ENCODE assay signal across 8 cellular contexts in the genomic region with DNA sequence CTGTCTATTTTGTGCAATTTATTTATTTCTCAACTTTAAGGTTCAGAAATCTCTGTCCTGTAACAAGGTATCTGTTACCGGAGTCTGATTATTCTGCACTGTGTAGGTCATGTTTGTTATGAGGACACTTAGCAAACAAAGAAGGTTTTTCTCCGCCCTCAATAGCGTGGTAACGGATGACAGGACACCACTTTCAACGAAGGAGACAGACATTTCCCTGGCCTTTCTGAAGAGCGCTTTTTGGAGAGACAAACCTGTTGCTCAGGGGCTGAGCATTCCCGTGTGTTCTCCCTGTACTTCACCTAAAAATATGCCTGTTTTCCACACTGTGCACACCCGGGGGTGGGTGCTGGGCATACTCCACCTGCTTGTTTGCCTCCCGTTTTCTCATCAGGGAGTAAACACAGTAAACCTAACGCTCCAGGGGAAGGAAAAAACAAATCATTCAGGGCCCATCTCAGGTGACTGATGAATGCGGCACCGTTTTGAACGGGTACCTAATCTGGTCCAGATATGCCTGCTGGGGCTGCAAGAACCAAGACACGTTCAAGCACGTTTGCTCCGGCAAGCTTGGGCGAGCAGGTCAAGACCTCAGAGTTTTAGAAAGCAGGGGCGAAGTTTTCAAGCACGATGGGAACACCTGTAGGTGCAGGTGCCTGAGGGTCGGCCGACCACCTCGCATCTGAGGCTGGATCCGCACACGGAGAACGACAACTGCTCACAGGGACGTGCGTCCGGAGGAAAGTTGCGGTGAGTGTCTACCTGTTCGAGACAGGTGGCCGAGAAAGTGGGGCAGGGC. TPM values are rescaled to one million over a fixed set of nuclear protein-coding genes. Genes with fewer than 3 reads are reported as not detected.
DNase-seq lines count a peak whose midpoint lies in the region; ATAC-seq and TF ChIP-seq lines count a peak whose summit lies in the region.

No MANE protein-coding gene starts in this region.

- no peak overlapping the region for H3K27ac ChIP-seq in cardiac muscle cell

- no peak overlapping the region for H3K4me3 Mint-ChIP-seq in Caco-2 (ENCODE audit: unreplicated experiment)
- H3K4me3 Mint-ChIP-seq in activated CD4-positive, alpha-beta T cell treated with anti-CD3 and anti-CD28 coated beads, Interleukin-2, amount 10 ng/mL, durations not matched to agents 7 days and 5 days = no peak overlapping the region

- H3K4me1 Mint-ChIP-seq in Caco-2 (ENCODE audit: low read depth, unreplicated experiment) = no peaks in the 10 kb centered on the region
- H3K4me1 Mint-ChIP-seq in activated CD4-positive, alpha-beta T cell treated with anti-CD3 and anti-CD28 coated beads, Interleukin-2, amount 10 ng/mL, durations not matched to agents 7 days and 5 days = peaks cover 46% of the 10 kb centered on the region

- H3K4me3 ChIP-seq in Caco-2 (ENCODE audit: low read depth, low read length) = peak overlapping the region; percentile 84
- H3K4me3 ChIP-seq in cardiac muscle cell = peak overlapping the region; percentile 93

- H3K27me3 ChIP-seq in Caco-2 (replicated peaks; ENCODE audit: control insufficient read depth, insufficient read depth, low read length) (no peaks in the 10 kb centered on the region), cardiac muscle cell (peaks cover 45% of the 10 kb centered on the region)

- CTCF ChIA-PET in Caco-2 (lab: Charles Lee) = interaction anchor here (0.7 kb wide), 1 partner anchor 30 kb away, joined by 3 read pairs; no protein-coding TSS in a partner anchor
- CTCF ChIA-PET in activated CD4-positive, alpha-beta T cell treated with anti-CD3 and anti-CD28 coated beads, Interleukin-2, amount 10 ng/mL, durations not matched to agents 7 days and 5 days (lab: Charles Lee) = interaction anchor here (0.5 to 1.8 kb wide), 4 partner anchors 12 to 1748 kb away, joined by 3 to 6 read pairs (median 4); no protein-coding TSS in a partner anchor

- DNase-seq in Caco-2 = peak in 1 of 2 experiments; percentile 16
- DNase-seq in activated CD4-positive, alpha-beta T cell treated with anti-CD3 and anti-CD28 coated beads, Interleukin-2, amount 10 ng/mL, durations not matched to agents 7 days and 5 days = peak; percentile 30
- DNase-seq in cardiac muscle cell (ENCODE audit: low read depth in 1 of 2, low spot score in 1 of 2) = no peak
- peak; percentile 37 for DNase-seq in retina

- no peaks in the 10 kb centered on the region for H3K27me3 Mint-ChIP-seq in Caco-2 (ENCODE audit: insufficient read depth, unreplicated experiment)
- no peaks in the 10 kb centered on the region for H3K27me3 Mint-ChIP-seq in activated CD4-positive, alpha-beta T cell treated with anti-CD3 and anti-CD28 coated beads, Interleukin-2, amount 10 ng/mL, durations not matched to agents 7 days and 5 days

- BruUV-seq in Caco-2 (replicated peaks; lab: Mats Ljungman, UMichigan) = no TSS peak

- peak overlapping the region; percentile 43 for H3K27ac Mint-ChIP-seq in Caco-2 (ENCODE audit: unreplicated experiment)
- H3K27ac Mint-ChIP-seq in activated CD4-positive, alpha-beta T cell treated with anti-CD3 and anti-CD28 coated beads, Interleukin-2, amount 10 ng/mL, durations not matched to agents 7 days and 5 days = peak overlapping the region; percentile 97

- H3K9me3 ChIP-seq in Caco-2 (no peaks in the 10 kb centered on the region), cardiac muscle cell (ENCODE audit: low read depth) (no peaks in the 10 kb centered on the region)

- H3K9me3 Mint-ChIP-seq in Caco-2 (ENCODE audit: unreplicated experiment) = no peaks in the 10 kb centered on the region
- H3K9me3 Mint-ChIP-seq in activated CD4-positive, alpha-beta T cell treated with anti-CD3 and anti-CD28 coated beads, Interleukin-2, amount 10 ng/mL, durations not matched to agents 7 days and 5 days = no peaks in the 10 kb centered on the region

- POLR2A ChIA-PET in Caco-2 (lab: Charles Lee) = no interaction called here
- POLR2A ChIA-PET in activated CD4-positive, alpha-beta T cell treated with anti-CD3 and anti-CD28 coated beads, Interleukin-2, amount 10 ng/mL, durations not matched to agents 7 days and 5 days (lab: Charles Lee) = interaction anchor here (0.6 to 1.8 kb wide), 3 partner anchors 11 to 117 kb away, joined by 3 to 11 read pairs (median 4); no protein-coding TSS in a partner anchor

- no peaks in the 10 kb centered on the region for H3K36me3 ChIP-seq in Caco-2 (ENCODE audit: control insufficient read depth, insufficient read depth, low read length)
- H3K36me3 ChIP-seq in cardiac muscle cell = no peaks in the 10 kb centered on the region

- H3K4me1 ChIP-seq in Caco-2 (no peaks in the 10 kb centered on the region), cardiac muscle cell (ENCODE audit: low read depth) (no peaks in the 10 kb centered on the region)

- intact Hi-C loops in Caco-2 (cut with micrococcal nuclease; ENCODE audit: unreplicated experiment) = loop anchor here (1.0 to 5.0 kb wide), 3 partner anchors 31 to 63 kb away; no protein-coding TSS in a partner anchor

- ATAC-seq in HG02973 (IDR thresholded peaks at IDR 0.05; ENCODE audit: unreplicated experiment) (peak; percentile 3), GM19328 (IDR thresholded peaks at IDR 0.05; ENCODE audit: unreplicated experiment) (no peak), HG03108 (IDR thresholded peaks at IDR 0.05; ENCODE audit: unreplicated experiment) (no peak), GM18519 (IDR thresholded peaks at IDR 0.05; ENCODE audit: low FRiP score, unreplicated experiment) (no peak)

- H3K36me3 Mint-ChIP-seq in Caco-2 (ENCODE audit: insufficient read depth, unreplicated experiment) = no peaks in the 10 kb centered on the region
- peaks cover 38% of the 10 kb centered on the region for H3K36me3 Mint-ChIP-seq in activated CD4-positive, alpha-beta T cell treated with anti-CD3 and anti-CD28 coated beads, Interleukin-2, amount 10 ng/mL, durations not matched to agents 7 days and 5 days (ENCODE audit: low read depth)

- TF ChIP-seq CTCF in Caco-2 (IDR thresholded peaks at IDR 0.05; ENCODE audit: insufficient read depth in 1 of 2, low read depth in 1 of 2, low read length in 1 of 2, severe bottlenecking in 1 of 2, unreplicated experiment in 1 of 2) (no peak), cardiac muscle cell (IDR thresholded peaks at IDR 0.05; ENCODE audit: low read depth, low read length) (no peak)

RNA-seq across cellular contexts. Expression of gene RETREG1, which starts 0.9 kb away (rescaled TPM):
- total RNA-seq in Caco-2 (2022) = 14.1 and 15.1 TPM in 2 replicates
- total RNA-seq in activated CD4-positive, alpha-beta T cell treated with anti-CD3 and anti-CD28 coated beads, Interleukin-2, amount 10 ng/mL, durations not matched to agents 7 days and 5 days = 10 to 100 TPM; 48.4 to 50.5 TPM
- 14.0 and 17.3 TPM in 2 replicates for total RNA-seq in cardiac muscle cell
- 39.2 and 46.9 TPM in 2 replicates for polyA plus RNA-seq in cardiac muscle cell

Comparison
In these comparisons a context has a peak if more than half of its experiments do, and no peak if none do; other contexts are left out.
1. DNase-seq: peak in activated CD4-positive, alpha-beta T cell treated with anti-CD3 and anti-CD28 coated beads, Interleukin-2, amount 10 ng/mL, durations not matched to agents 7 days and 5 days (single experiment) and retina (single experiment); none in cardiac muscle cell (0 of 2).